Comparison of ENCODE assay signal across 8 cellular contexts in the genomic region with DNA sequence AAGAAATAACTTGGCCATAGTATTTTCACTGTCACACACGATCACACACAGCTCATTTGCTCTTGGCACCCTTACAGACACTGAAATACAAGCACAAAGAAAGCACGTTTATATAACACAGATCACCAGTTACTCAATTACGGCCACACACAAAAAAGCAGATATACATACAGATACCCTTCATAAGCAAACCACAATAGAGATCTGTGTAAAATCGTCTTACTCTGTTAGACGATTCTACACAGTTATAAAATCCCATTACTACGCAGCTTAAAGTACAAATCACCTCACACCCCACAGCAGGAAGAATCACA. TPM values are rescaled to one million over a fixed set of nuclear protein-coding genes. Genes with fewer than 3 reads are reported as not detected.
DNase-seq lines count a peak whose midpoint lies in the region; ATAC-seq and TF ChIP-seq lines count a peak whose summit lies in the region.

No MANE protein-coding gene starts in this region.

- no peak for TF ChIP-seq CTCF in RWPE2 (IDR thresholded peaks at IDR 0.05; ENCODE audit: poor library complexity, severe bottlenecking)
- no peak for TF ChIP-seq CTCF in fibroblast of the aortic adventitia (IDR thresholded peaks at IDR 0.05; ENCODE audit: insufficient read depth, low read length)
- TF ChIP-seq CTCF in retinal pigment epithelial cell (conservative IDR thresholded peaks at IDR 0.05; ENCODE audit: low read depth, low read length): no peak

- peak overlapping the region; percentile 9 for H3K27ac ChIP-seq in RWPE2 (ENCODE audit: poor library complexity, severe bottlenecking)

- H3K4me3 ChIP-seq in RWPE2 (ENCODE audit: severe bottlenecking) (peak overlapping the region; percentile 55), fibroblast of the aortic adventitia (ENCODE audit: low read depth, low read length) (peak overlapping the region; percentile 100), retinal pigment epithelial cell (ENCODE audit: low read length) (peak overlapping the region; percentile 99)

- no peaks in the 10 kb centered on the region for H3K4me1 ChIP-seq in RWPE2 (ENCODE audit: insufficient read depth, poor library complexity, severe bottlenecking)

- DNase-seq in NCI-H748 (lab: John Stamatoyannopoulos, UW; ENCODE audit: unreplicated experiment): peak; percentile 64
- DNase-seq in NCI-H748 treated with DMSO at 0.1 percent for 48 hours (lab: John Stamatoyannopoulos, UW): no peak
- DNase-seq in RWPE2 (ENCODE audit: low spot score): no peak
- DNase-seq in fibroblast of the aortic adventitia (ENCODE audit: low read depth): no peak
- peak; percentile 11 for DNase-seq in retinal pigment epithelial cell (ENCODE audit: low read depth)
- no peak for DNase-seq in NCI-H1048 (lab: John Stamatoyannopoulos, UW)
- DNase-seq in NCI-H2196 (lab: John Stamatoyannopoulos, UW; ENCODE audit: unreplicated experiment): no peak

- no peaks in the 10 kb centered on the region; the same call in 1 of the 2 replicates for H3K36me3 ChIP-seq in RWPE2 (ENCODE audit: low read depth)

- H3K27me3 ChIP-seq in RWPE2 (ENCODE audit: insufficient read depth, poor library complexity, severe bottlenecking): no peaks in the 10 kb centered on the region

- ATAC-seq in RWPE2 (ENCODE audit: low read depth): no peak
- ATAC-seq in HG02973 (IDR thresholded peaks at IDR 0.05; ENCODE audit: unreplicated experiment): no peak

- peaks cover 4% of the 10 kb centered on the region for H3K9me3 ChIP-seq in RWPE2 (ENCODE audit: severe bottlenecking)

RNA-seq across cellular contexts. Expression of a gene that starts 0.7 kb away (rescaled TPM):
- 2.9 and 8.9 TPM in 2 replicates for total RNA-seq in fibroblast of the aortic adventitia (ENCODE audit: low replicate concordance)

Comparison
In these comparisons a context has a peak if more than half of its experiments do, and no peak if none do; other contexts are left out.
1. DNase-seq: peak in NCI-H748 (single experiment) and retinal pigment epithelial cell (single experiment); none in NCI-H748 treated with DMSO at 0.1 percent for 48 hours (single experiment), RWPE2 (single experiment), fibroblast of the aortic adventitia (single experiment), NCI-H1048 (single experiment) and NCI-H2196 (single experiment).
2. Peak in every context shown above with its lines, with median percentiles within 50 percentile points of each other: H3K4me3 ChIP-seq.